28 cellular contexts compared by ENCODE assay signal in genomic region chr19:44232867-44233266, GRCh38. TPM values are rescaled to one million over a fixed set of nuclear protein-coding genes. Genes with fewer than 3 reads are reported as not detected.
"Had no signal": no experiment of that assay in that cellular context is flagged by ENCODE, and none has a peak within 500 bp of the region (broad histone marks: within the 10 kb centered on the region; RNA-seq: fewer than 3 reads in every experiment).

No MANE protein-coding gene starts in this region.

- H3K27me3 Mint-ChIP-seq: stimulated activated memory B cell treated with anti-CD40 and anti-IgM and Interleukin-4, amounts not matched to agents 10 μg/mL and 1 μg/mL and 100 μg/mL, for 72 hours; stimulated activated naive B cell treated with anti-CD40 and anti-IgM and Interleukin-4, amounts not matched to agents 10 μg/mL and 1 μg/mL and 100 μg/mL, for 72 hours; stimulated activated naive CD8-positive, alpha-beta T cell treated with anti-CD3 and anti-CD28 coated beads, Interleukin-15, amount 100 ng/mL, for 72 hours; stimulated activated naive CD8-positive, alpha-beta T cell treated with anti-CD3 and anti-CD28 coated beads, Interleukin-15, Interleukin-2, amounts not matched to agents 100 ng/mL and 50 ng/mL, for 24 hours; type B pancreatic cell had no signal

- ATAC-seq: stimulated activated effector memory CD8-positive, alpha-beta T cell treated with anti-CD3 and anti-CD28 coated beads, Interleukin-12 subunit alpha, Interleukin-12 subunit beta, amount 100 ng/mL, for 72 hours; stimulated activated memory B cell treated with anti-CD40 and anti-IgM and Interleukin-4, amounts not matched to agents 10 μg/mL and 1 μg/mL and 100 μg/mL, for 72 hours; stimulated activated naive B cell treated with anti-CD40 and anti-IgM and Interleukin-4, amounts not matched to agents 10 μg/mL and 1 μg/mL and 100 μg/mL, for 72 hours; stimulated activated naive CD8-positive, alpha-beta T cell treated with anti-CD3 and anti-CD28 coated beads, Interleukin-15, amount 100 ng/mL, for 72 hours; stimulated activated naive CD8-positive, alpha-beta T cell treated with anti-CD3 and anti-CD28 coated beads, Interleukin-15, Interleukin-2, amounts not matched to agents 100 U/mL and 50 U/mL, for 24 hours; upper lobe of right lung had no signal

- H3K27me3 ChIP-seq: stomach, suprapubic skin, testis, thyroid gland, tibial artery, tibial nerve, transverse colon, upper lobe of left lung, upper lobe of right lung, uterus, vagina had no signal

- H3K4me1 ChIP-seq: stomach, suprapubic skin, testis, thyroid gland, tibial artery, tibial nerve, transverse colon, upper lobe of left lung, upper lobe of right lung, uterus, vagina had no signal

- H3K27ac Mint-ChIP-seq: stimulated activated effector memory CD8-positive, alpha-beta T cell treated with anti-CD3 and anti-CD28 coated beads, Interleukin-12 subunit alpha, Interleukin-12 subunit beta, amount 100 ng/mL, for 72 hours; stimulated activated memory B cell treated with anti-CD40 and anti-IgM and Interleukin-4, amounts not matched to agents 10 μg/mL and 1 μg/mL and 100 μg/mL, for 72 hours; stimulated activated naive B cell treated with anti-CD40 and anti-IgM and Interleukin-4, amounts not matched to agents 10 μg/mL and 1 μg/mL and 100 μg/mL, for 72 hours; stimulated activated naive CD8-positive, alpha-beta T cell treated with anti-CD3 and anti-CD28 coated beads, Interleukin-15, amount 100 ng/mL, for 72 hours; stimulated activated naive CD8-positive, alpha-beta T cell treated with anti-CD3 and anti-CD28 coated beads, Interleukin-15, Interleukin-2, amounts not matched to agents 100 ng/mL and 50 ng/mL, for 24 hours; type B pancreatic cell had no signal

- H3K27ac ChIP-seq: stomach, suprapubic skin, testis, thoracic aorta, thyroid gland, tibial artery, tibial nerve, transverse colon, upper lobe of left lung, upper lobe of right lung, uterus, vagina had no signal

- H3K4me3 ChIP-seq: stomach, suprapubic skin, testis, thoracic aorta, thyroid gland, tibial artery, tibial nerve, transverse colon, upper lobe of left lung, upper lobe of right lung, uterus, vagina had no signal

- DNase-seq: stimulated activated CD4-positive, alpha-beta T cell treated with anti-CD3 and anti-CD28 coated beads, Interleukin-2, amount 100 ng/mL, for 48 hours; stimulated activated CD4-positive, alpha-beta T cell treated with anti-CD3 and anti-CD28 coated beads, Interleukin-4, amount 100 ng/mL, for 1 hour; stimulated activated CD4-positive, alpha-beta T cell treated with anti-CD3 and anti-CD28 coated beads, Interleukin-4, amount 100 ng/mL, for 24 hours; stimulated activated CD4-positive, alpha-beta T cell treated with anti-CD3 and anti-CD28 coated beads, Interleukin-4, amount 100 ng/mL, for 4 hours; stimulated activated CD8-positive, alpha-beta memory T cell treated with anti-CD3 and anti-CD28 coated beads, Interleukin-4, amount 100 ng/mL, for 48 hours; stimulated activated naive B cell treated with anti-CD40 and anti-IgM and Interleukin-4, amounts not matched to agents 10 μg/mL and 1 μg/mL and 100 μg/mL, for 72 hours; stimulated activated naive CD4-positive, alpha-beta T cell; stimulated activated naive CD4-positive, alpha-beta T cell treated with Interleukin-2 at 50 U/mL for 16 hours; stimulated activated naive CD8-positive, alpha-beta T cell treated with anti-CD3 and anti-CD28 coated beads, Interleukin-15, amount 100 ng/mL, for 72 hours; stimulated activated naive CD8-positive, alpha-beta T cell treated with anti-CD3 and anti-CD28 coated beads, Interleukin-15, Interleukin-2, amounts not matched to agents 100 U/mL and 50 U/mL, for 24 hours; stomach; substantia nigra; testis; thyroid gland; tibial artery; transverse colon; trophoblast cell; upper lobe of left lung; upper lobe of right lung; uterus had no signal

- H3K9me3 ChIP-seq: testis, thyroid gland had no signal

- H3K4me3 Mint-ChIP-seq: stimulated activated effector memory CD8-positive, alpha-beta T cell treated with anti-CD3 and anti-CD28 coated beads, Interleukin-12 subunit alpha, Interleukin-12 subunit beta, amount 100 ng/mL, for 72 hours; stimulated activated memory B cell treated with anti-CD40 and anti-IgM and Interleukin-4, amounts not matched to agents 10 μg/mL and 1 μg/mL and 100 μg/mL, for 72 hours; stimulated activated naive B cell treated with anti-CD40 and anti-IgM and Interleukin-4, amounts not matched to agents 10 μg/mL and 1 μg/mL and 100 μg/mL, for 72 hours; stimulated activated naive CD8-positive, alpha-beta T cell treated with anti-CD3 and anti-CD28 coated beads, Interleukin-15, amount 100 ng/mL, for 72 hours; stimulated activated naive CD8-positive, alpha-beta T cell treated with anti-CD3 and anti-CD28 coated beads, Interleukin-15, Interleukin-2, amounts not matched to agents 100 ng/mL and 50 ng/mL, for 24 hours; type B pancreatic cell had no signal

- H3K4me1 Mint-ChIP-seq: stimulated activated effector memory CD8-positive, alpha-beta T cell treated with anti-CD3 and anti-CD28 coated beads, Interleukin-12 subunit alpha, Interleukin-12 subunit beta, amount 100 ng/mL, for 72 hours; stimulated activated memory B cell treated with anti-CD40 and anti-IgM and Interleukin-4, amounts not matched to agents 10 μg/mL and 1 μg/mL and 100 μg/mL, for 72 hours; stimulated activated naive CD8-positive, alpha-beta T cell treated with anti-CD3 and anti-CD28 coated beads, Interleukin-15, amount 100 ng/mL, for 72 hours had no signal

RNA-seq across cellular contexts. Expression of gene ZNF233, which starts 26.8 kb away (rescaled TPM):
- total RNA-seq: vagina had no signal
